ENCODE assay signal across 17 cellular contexts in genomic region chr4:45119376-45119775, GRCh38.
"Had no signal": no experiment of that assay in that cellular context is flagged by ENCODE, and none has a peak within 500 bp of the region (broad histone marks: within the 10 kb centered on the region; RNA-seq: fewer than 3 reads in every experiment).

No MANE protein-coding gene starts in this region.

- H3K36me3 Mint-ChIP-seq: activated naive CD8-positive, alpha-beta T cell treated with anti-CD3 and anti-CD28 coated beads, Interleukin-2, amount 10 ng/mL, durations not matched to agents 7 days and 5 days had no signal

- H3K4me3 Mint-ChIP-seq: activated CD8-positive, alpha-beta T cell treated with anti-CD3 and anti-CD28 coated beads for 36 hours; activated naive CD8-positive, alpha-beta T cell treated with anti-CD3 and anti-CD28 coated beads, Interleukin-2, amount 10 ng/mL, durations not matched to agents 7 days and 5 days had no signal

- H3K4me1 Mint-ChIP-seq: activated naive CD8-positive, alpha-beta T cell treated with anti-CD3 and anti-CD28 coated beads, Interleukin-2, amount 10 ng/mL, durations not matched to agents 7 days and 5 days had no signal

- DNase-seq: activated CD4-positive, alpha-beta T cell treated with anti-CD3 and anti-CD28 coated beads for 4 hours; activated CD8-positive, alpha-beta memory T cell treated with anti-CD3 and anti-CD28 coated beads, Interleukin-2, amount 50 U/mL, for 4 hours; activated CD8-positive, alpha-beta T cell treated with anti-CD3 and anti-CD28 coated beads for 36 hours; activated naive CD4-positive, alpha-beta T cell treated with anti-CD3 and anti-CD28 coated beads, Interleukin-2, amount 50 U/mL, for 16 hours; activated naive CD8-positive, alpha-beta T cell treated with anti-CD3 and anti-CD28 coated beads, Interleukin-2, amount 10 ng/mL, durations not matched to agents 7 days and 5 days; activated T-cell treated with anti-CD3 and anti-CD28 coated beads, Interleukin-2, amount 50 U/mL, for 1 hour; anterior cingulate cortex; NCI-H1105 treated with DMSO at 0.1 percent for 48 hours; NCI-H1436 treated with DMSO at 0.1 percent for 48 hours; NCI-H187 treated with DMSO at 0.1 percent for 48 hours; NCI-H2081 treated with DMSO at 0.1 percent for 48 hours; NCI-H446; NCI-H524; T-helper 1 cell had no signal

- ATAC-seq: activated CD4-positive, CD25-positive, alpha-beta regulatory T cell treated with anti-CD3 and anti-CD28 coated beads, Interleukin-2, amount 50 U/mL, for 24 hours; activated CD8-positive, alpha-beta T cell treated with anti-CD3 and anti-CD28 coated beads for 36 hours had no signal

- H3K4me3 ChIP-seq: adrenal gland, SK-N-MC had no signal

- H3K27me3 Mint-ChIP-seq: activated CD8-positive, alpha-beta T cell treated with anti-CD3 and anti-CD28 coated beads for 36 hours; activated naive CD8-positive, alpha-beta T cell treated with anti-CD3 and anti-CD28 coated beads, Interleukin-2, amount 10 ng/mL, durations not matched to agents 7 days and 5 days had no signal

- H3K27ac Mint-ChIP-seq: activated CD8-positive, alpha-beta T cell treated with anti-CD3 and anti-CD28 coated beads for 36 hours; activated naive CD8-positive, alpha-beta T cell treated with anti-CD3 and anti-CD28 coated beads, Interleukin-2, amount 10 ng/mL, durations not matched to agents 7 days and 5 days had no signal
